In the genomic region with DNA sequence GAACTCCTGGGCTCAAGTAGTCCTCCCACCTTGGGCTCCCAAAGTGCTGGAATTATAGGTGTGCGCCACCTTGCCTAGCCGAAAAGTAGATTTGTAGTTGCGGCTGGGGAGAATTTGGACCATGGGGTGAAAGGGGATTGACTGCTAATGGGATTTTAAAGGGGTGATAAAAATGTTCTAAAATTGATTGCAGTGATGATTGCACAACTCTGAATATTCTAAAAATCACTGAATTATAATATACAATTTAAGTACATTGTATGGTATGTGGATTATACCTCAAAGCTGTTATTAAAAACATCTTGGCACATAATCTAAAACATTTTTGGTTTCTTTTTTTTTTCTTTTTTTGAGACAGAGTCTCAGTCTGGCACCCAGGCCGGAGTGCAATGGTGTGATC, we compare ENCODE assay signal across 1 cellular context.
TF ChIP-seq lines count a peak whose summit lies in the region.

No MANE protein-coding gene starts in this region.

TF ChIP-seq in GM23338, 12 proteins besides CTCF, POLR2A, EP300 and RAD21:
- TF ChIP-seq, protein P1, sequence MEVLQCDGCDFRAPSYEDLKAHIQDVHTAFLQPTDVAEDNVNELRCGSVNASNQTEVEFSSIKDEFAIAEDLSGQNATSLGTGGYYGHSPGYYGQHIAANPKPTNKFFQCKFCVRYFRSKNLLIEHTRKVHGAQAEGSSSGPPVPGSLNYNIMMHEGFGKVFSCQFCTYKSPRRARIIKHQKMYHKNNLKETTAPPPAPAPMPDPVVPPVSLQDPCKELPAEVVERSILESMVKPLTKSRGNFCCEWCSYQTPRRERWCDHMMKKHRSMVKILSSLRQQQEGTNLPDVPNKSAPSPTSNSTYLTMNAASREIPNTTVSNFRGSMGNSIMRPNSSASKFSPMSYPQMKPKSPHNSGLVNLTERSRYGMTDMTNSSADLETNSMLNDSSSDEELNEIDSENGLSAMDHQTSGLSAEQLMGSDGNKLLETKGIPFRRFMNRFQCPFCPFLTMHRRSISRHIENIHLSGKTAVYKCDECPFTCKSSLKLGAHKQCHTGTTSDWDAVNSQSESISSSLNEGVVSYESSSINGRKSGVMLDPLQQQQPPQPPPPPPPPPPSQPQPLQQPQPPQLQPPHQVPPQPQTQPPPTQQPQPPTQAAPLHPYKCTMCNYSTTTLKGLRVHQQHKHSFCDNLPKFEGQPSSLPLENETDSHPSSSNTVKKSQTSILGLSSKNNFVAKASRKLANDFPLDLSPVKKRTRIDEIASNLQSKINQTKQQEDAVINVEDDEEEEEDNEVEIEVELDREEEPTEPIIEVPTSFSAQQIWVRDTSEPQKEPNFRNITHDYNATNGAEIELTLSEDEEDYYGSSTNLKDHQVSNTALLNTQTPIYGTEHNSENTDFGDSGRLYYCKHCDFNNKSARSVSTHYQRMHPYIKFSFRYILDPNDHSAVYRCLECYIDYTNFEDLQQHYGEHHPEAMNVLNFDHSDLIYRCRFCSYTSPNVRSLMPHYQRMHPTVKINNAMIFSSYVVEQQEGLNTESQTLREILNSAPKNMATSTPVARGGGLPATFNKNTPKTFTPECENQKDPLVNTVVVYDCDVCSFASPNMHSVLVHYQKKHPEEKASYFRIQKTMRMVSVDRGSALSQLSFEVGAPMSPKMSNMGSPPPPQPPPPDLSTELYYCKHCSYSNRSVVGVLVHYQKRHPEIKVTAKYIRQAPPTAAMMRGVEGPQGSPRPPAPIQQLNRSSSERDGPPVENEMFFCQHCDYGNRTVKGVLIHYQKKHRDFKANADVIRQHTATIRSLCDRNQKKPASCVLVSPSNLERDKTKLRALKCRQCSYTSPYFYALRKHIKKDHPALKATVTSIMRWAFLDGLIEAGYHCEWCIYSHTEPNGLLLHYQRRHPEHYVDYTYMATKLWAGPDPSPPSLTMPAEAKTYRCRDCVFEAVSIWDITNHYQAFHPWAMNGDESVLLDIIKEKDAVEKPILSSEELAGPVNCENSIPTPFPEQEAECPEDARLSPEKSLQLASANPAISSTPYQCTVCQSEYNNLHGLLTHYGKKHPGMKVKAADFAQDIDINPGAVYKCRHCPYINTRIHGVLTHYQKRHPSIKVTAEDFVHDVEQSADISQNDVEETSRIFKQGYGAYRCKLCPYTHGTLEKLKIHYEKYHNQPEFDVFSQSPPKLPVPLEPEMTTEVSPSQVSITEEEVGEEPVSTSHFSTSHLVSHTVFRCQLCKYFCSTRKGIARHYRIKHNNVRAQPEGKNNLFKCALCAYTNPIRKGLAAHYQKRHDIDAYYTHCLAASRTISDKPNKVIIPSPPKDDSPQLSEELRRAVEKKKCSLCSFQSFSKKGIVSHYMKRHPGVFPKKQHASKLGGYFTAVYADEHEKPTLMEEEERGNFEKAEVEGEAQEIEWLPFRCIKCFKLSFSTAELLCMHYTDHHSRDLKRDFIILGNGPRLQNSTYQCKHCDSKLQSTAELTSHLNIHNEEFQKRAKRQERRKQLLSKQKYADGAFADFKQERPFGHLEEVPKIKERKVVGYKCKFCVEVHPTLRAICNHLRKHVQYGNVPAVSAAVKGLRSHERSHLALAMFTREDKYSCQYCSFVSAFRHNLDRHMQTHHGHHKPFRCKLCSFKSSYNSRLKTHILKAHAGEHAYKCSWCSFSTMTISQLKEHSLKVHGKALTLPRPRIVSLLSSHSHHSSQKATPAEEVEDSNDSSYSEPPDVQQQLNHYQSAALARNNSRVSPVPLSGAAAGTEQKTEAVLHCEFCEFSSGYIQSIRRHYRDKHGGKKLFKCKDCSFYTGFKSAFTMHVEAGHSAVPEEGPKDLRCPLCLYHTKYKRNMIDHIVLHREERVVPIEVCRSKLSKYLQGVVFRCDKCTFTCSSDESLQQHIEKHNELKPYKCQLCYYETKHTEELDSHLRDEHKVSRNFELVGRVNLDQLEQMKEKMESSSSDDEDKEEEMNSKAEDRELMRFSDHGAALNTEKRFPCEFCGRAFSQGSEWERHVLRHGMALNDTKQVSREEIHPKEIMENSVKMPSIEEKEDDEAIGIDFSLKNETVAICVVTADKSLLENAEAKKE (CRISPR knock-in tag; IDR thresholded peaks at IDR 0.05) = no peak
- TF ChIP-seq ZNF331 (CRISPR knock-in tag; IDR thresholded peaks at IDR 0.05; ENCODE audit: low read depth) (no peak), JUNB (IDR thresholded peaks at IDR 0.05; ENCODE audit: unreplicated experiment) (no peak), POLR2AphosphoS5 (IDR thresholded peaks at IDR 0.05; ENCODE audit: low read depth) (no peak), CREB1 (CRISPR knock-in tag; IDR thresholded peaks at IDR 0.05; ENCODE audit: low read depth) (no peak), EZH2phosphoT487 (IDR thresholded peaks at IDR 0.05; ENCODE audit: unreplicated experiment) (no peak), ZNF114 (CRISPR knock-in tag; IDR thresholded peaks at IDR 0.05) (no peak), EZH2 (IDR thresholded peaks at IDR 0.05; ENCODE audit: low read depth, unreplicated experiment) (no peak), NANOG (IDR thresholded peaks at IDR 0.05; ENCODE audit: borderline replicate concordance) (no peak), STAT1 (IDR thresholded peaks at IDR 0.05; ENCODE audit: unreplicated experiment) (no peak)
- TF ChIP-seq, protein P2, sequence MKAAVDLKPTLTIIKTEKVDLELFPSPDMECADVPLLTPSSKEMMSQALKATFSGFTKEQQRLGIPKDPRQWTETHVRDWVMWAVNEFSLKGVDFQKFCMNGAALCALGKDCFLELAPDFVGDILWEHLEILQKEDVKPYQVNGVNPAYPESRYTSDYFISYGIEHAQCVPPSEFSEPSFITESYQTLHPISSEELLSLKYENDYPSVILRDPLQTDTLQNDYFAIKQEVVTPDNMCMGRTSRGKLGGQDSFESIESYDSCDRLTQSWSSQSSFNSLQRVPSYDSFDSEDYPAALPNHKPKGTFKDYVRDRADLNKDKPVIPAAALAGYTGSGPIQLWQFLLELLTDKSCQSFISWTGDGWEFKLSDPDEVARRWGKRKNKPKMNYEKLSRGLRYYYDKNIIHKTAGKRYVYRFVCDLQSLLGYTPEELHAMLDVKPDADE (IDR thresholded peaks at IDR 0.05) = no peak
- TF ChIP-seq, protein P3, sequence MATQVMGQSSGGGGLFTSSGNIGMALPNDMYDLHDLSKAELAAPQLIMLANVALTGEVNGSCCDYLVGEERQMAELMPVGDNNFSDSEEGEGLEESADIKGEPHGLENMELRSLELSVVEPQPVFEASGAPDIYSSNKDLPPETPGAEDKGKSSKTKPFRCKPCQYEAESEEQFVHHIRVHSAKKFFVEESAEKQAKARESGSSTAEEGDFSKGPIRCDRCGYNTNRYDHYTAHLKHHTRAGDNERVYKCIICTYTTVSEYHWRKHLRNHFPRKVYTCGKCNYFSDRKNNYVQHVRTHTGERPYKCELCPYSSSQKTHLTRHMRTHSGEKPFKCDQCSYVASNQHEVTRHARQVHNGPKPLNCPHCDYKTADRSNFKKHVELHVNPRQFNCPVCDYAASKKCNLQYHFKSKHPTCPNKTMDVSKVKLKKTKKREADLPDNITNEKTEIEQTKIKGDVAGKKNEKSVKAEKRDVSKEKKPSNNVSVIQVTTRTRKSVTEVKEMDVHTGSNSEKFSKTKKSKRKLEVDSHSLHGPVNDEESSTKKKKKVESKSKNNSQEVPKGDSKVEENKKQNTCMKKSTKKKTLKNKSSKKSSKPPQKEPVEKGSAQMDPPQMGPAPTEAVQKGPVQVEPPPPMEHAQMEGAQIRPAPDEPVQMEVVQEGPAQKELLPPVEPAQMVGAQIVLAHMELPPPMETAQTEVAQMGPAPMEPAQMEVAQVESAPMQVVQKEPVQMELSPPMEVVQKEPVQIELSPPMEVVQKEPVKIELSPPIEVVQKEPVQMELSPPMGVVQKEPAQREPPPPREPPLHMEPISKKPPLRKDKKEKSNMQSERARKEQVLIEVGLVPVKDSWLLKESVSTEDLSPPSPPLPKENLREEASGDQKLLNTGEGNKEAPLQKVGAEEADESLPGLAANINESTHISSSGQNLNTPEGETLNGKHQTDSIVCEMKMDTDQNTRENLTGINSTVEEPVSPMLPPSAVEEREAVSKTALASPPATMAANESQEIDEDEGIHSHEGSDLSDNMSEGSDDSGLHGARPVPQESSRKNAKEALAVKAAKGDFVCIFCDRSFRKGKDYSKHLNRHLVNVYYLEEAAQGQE (IDR thresholded peaks at IDR 0.05; ENCODE audit: unreplicated experiment) = no peak
